In the genomic region with DNA sequence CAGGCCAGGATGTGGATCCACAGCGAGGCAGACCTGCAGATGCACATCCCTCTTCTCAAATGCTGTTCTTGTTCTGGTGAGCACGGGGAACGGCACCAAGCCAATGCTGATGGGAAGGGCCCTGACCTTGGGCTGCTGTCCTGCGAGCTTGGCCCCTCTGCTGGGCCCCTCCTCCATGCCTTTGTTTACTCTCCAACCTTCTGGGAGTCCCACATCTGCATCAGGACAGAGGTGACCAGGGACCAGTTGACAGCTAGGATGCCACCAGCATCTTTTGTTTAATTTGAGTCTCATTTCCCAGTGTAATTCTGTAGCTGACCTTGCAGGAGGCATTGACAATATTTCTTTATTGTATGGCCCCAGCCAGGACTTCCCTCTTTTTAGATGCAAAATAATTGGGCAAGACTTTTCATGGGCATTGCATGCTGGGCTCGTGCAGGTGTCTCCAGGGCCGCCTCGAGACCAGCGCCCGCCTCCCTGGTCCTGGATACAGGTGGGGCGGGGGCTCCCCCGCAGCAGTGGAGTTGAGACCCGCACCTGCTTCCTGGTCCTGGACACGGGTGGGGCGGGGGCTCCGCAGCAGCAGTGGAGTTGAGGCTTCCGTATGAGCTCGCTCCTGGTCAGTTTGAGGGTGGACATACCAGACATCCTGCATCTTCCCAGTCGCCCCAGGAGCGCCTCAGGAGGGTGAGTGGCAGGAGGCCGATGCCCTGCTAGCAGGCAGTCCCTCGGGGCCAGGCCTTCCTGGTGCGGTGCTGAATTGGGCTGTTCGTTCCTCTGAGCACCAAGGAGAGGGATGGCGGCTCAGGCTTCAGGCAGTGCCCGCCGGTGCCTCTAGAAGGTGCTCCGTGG, we compare ENCODE assay signal across 28 cellular contexts. TPM values are rescaled to one million over a fixed set of nuclear protein-coding genes. Genes with fewer than 3 reads are reported as not detected.
DNase-seq lines count a peak whose midpoint lies in the region; ATAC-seq, FAIRE-seq and TF ChIP-seq lines count a peak whose summit lies in the region.
"Had no signal": no experiment of that assay in that cellular context is flagged by ENCODE, and none has a peak within 500 bp of the region (broad histone marks: within the 10 kb centered on the region; RNA-seq: fewer than 3 reads in every experiment).

No MANE protein-coding gene starts in this region.

- no peak for TF ChIP-seq POLR2A in H1 (IDR thresholded peaks at IDR 0.05; ENCODE audit: control extremely low read depth in 1 of 2, low read depth in 2 of 2, low read length in 2 of 2)

- TF ChIP-seq RAD21 in H1 (IDR thresholded peaks at IDR 0.05 in 1 of 2, conservative IDR thresholded peaks at IDR 0.05 in 1 of 2; ENCODE audit: low read depth in 2 of 2, low read length in 2 of 2): no peak

- H2BK5ac ChIP-seq in H1 (ENCODE audit: low read depth, low read length): peak overlapping the region; percentile 48; the same call in 1 of the 2 replicates

- H4K20me1 ChIP-seq in H1 (replicated peaks in 1 of 2; ENCODE audit: control insufficient read depth in 1 of 2, insufficient read depth in 2 of 2, low read length in 2 of 2): peaks cover 41 to 65% of the 10 kb centered on the region in 2 experiments

- no peak overlapping the region for H4K8ac ChIP-seq in H1 (ENCODE audit: extremely low read depth, insufficient read depth, low read length)

- peaks cover 0 to 85% of the 10 kb centered on the region in 2 experiments; a peak in 2 of 4 replicates for H3K79me2 ChIP-seq in H1 (ENCODE audit: control insufficient read depth in 1 of 2, insufficient read depth in 2 of 2, low read length in 2 of 2)

- no peak overlapping the region for H3K4ac ChIP-seq in H1 (replicated peaks; ENCODE audit: insufficient read length, low read depth, low read length)

- peak overlapping the region; percentile 12 to 33 for H3K4me2 ChIP-seq in H1 (ENCODE audit: insufficient read depth in 1 of 2, low read depth in 2 of 2, low read length in 2 of 2)

- H3K14ac ChIP-seq in H1 (ENCODE audit: insufficient read length): no peak overlapping the region

- no peaks in the 10 kb centered on the region for H3K27me3 ChIP-seq in H1 (replicated peaks in 1 of 4; ENCODE audit: control insufficient read depth in 3 of 4, extremely low read depth in 1 of 4, insufficient read depth in 3 of 4, low read length in 3 of 4)
- H3K27me3 ChIP-seq in psoas muscle (ENCODE audit: insufficient read depth in 3 of 3, low read length in 2 of 3): no peaks in the 10 kb centered on the region
- H3K27me3 ChIP-seq: pancreas, uterus had no signal

- TF ChIP-seq CTCF in H1 (IDR thresholded peaks at IDR 0.05; ENCODE audit: control extremely low read depth in 1 of 3, insufficient read depth in 1 of 3, low read depth in 1 of 3, low read length in 3 of 3): no peak
- TF ChIP-seq CTCF in psoas muscle (IDR thresholded peaks at IDR 0.05): no peak

- H3K4me3 ChIP-seq in H1 (ENCODE audit: extremely low read depth in 1 of 4, insufficient read depth in 2 of 4, low read depth in 3 of 4, low read length in 4 of 4) (no peak overlapping the region), psoas muscle (peak overlapping the region; percentile 51)
- H3K4me3 ChIP-seq: pancreas, uterus had no signal

- H3K18ac ChIP-seq in H1 (ENCODE audit: extremely low read depth, low read length): no peak overlapping the region; the same call in 1 of the 2 replicates

- no peak overlapping the region for H2BK12ac ChIP-seq in H1 (ENCODE audit: low read depth, low read length)

- intact Hi-C loops in psoas muscle (cut with DNase I): no loop called here

- H3K9ac ChIP-seq in H1 (replicated peaks in 1 of 4; ENCODE audit: extremely low read depth in 1 of 4, low read depth in 3 of 4, low read length in 3 of 4): peak overlapping the region in 1 of 4 experiments; percentile 22; a peak in 1 of 7 replicates

- H2BK20ac ChIP-seq in H1 (ENCODE audit: low read length): no peak overlapping the region

- CTCF ChIA-PET in activated CD8-positive, alpha-beta memory T cell treated with anti-CD3 and anti-CD28 coated beads, Interleukin-2, amount 10 ng/mL, durations not matched to agents 7 days and 5 days (lab: Charles Lee): no interaction called here
- CTCF ChIA-PET in H1 (lab: Charles Lee; ENCODE audit: partially characterized antibody): interaction anchor here (0.6 to 2.9 kb wide), 13 partner anchors 8 to 280 kb away, joined by 3 to 17 read pairs (median 3); no protein-coding TSS in a partner anchor

- FAIRE-seq in H1 (lab: Jason Lieb, UNC): no peak
- FAIRE-seq: A204.1, HTR-8/SVneo, pancreas had no signal

- H2BK15ac ChIP-seq in H1 (ENCODE audit: low read length): no peak overlapping the region; the same call in 1 of the 2 replicates

- no peak overlapping the region for H4K91ac ChIP-seq in H1 (replicated peaks; ENCODE audit: insufficient read length, low read length)

- peaks cover 52% of the 10 kb centered on the region for H3K79me1 ChIP-seq in H1 (ENCODE audit: low read depth, low read length)

- H3K9me3 ChIP-seq in H1 (ENCODE audit: insufficient read depth in 2 of 2, low read depth in 1 of 2, low read length in 1 of 2) (no peaks in the 10 kb centered on the region), psoas muscle (no peaks in the 10 kb centered on the region)
- H3K9me3 ChIP-seq: pancreas, uterus had no signal

- H3K23ac ChIP-seq in H1 (ENCODE audit: insufficient read length): no peak overlapping the region

- no peaks in the 10 kb centered on the region for H3K36me3 Mint-ChIP-seq in activated CD8-positive, alpha-beta memory T cell treated with anti-CD3 and anti-CD28 coated beads, Interleukin-2, amount 10 ng/mL, durations not matched to agents 7 days and 5 days

- no peak overlapping the region for H4K5ac ChIP-seq in H1 (ENCODE audit: insufficient read length, low read depth, low read length)

- H3K56ac ChIP-seq in H1 (replicated peaks; ENCODE audit: insufficient read length, low read depth, low read length): no peak overlapping the region

- no peak for DNase-seq in activated CD8-positive, alpha-beta memory T cell treated with anti-CD3 and anti-CD28 coated beads, Interleukin-2, amount 10 ng/mL, durations not matched to agents 7 days and 5 days
- no peak for DNase-seq in activated CD8-positive, alpha-beta memory T cell treated with anti-CD3 and anti-CD28 coated beads, Interleukin-2, amount 50 U/mL, for 48 hours
- peak; percentile 36 for DNase-seq in MV-4-11 (lab: John Stamatoyannopoulos, UW)
- DNase-seq in H1 (ENCODE audit: low read depth in 1 of 2, low spot score in 2 of 2): no peak
- no peak for DNase-seq in psoas muscle
- DNase-seq in hypothalamus (lab: John Stamatoyannopoulos, UW): no peak
- no peak for DNase-seq in activated T-cell treated with anti-CD3 and anti-CD28 coated beads for 4 hours
- DNase-seq: activated CD4-positive, alpha-beta T cell treated with anti-CD3 and anti-CD28 coated beads for 48 hours; activated gamma-delta T cell treated with Interleukin-2 at 50 U/mL for 16 hours; activated naive CD8-positive, alpha-beta T cell treated with anti-CD3 and anti-CD28 coated beads, Interleukin-2, amount 10 ng/mL, durations not matched to agents 7 days and 5 days; activated T-cell treated with anti-CD3 and anti-CD28 coated beads, Interleukin-2, amount 50 U/mL, for 1 hour; aorta; CD4-positive, alpha-beta T cell; DMS79 treated with DMSO at 0.1 percent for 48 hours; GDM1; KBM-7; left colon; NCI-H1436; NCI-H2081; stimulated activated CD4-positive, alpha-beta T cell treated with anti-CD3 and anti-CD28 coated beads, Interleukin-2, amount 100 ng/mL, for 24 hours; stimulated activated naive CD8-positive, alpha-beta T cell treated with anti-CD3 and anti-CD28 coated beads, Interleukin-15, amount 100 ng/mL, for 72 hours; SW 1271; uterus had no signal

- H3K4me1 ChIP-seq in H1 (replicated peaks in 1 of 4; ENCODE audit: control insufficient read depth in 3 of 4, insufficient read depth in 4 of 4, low read length in 3 of 4) (peaks cover 6 to 47% (median 37%) of the 10 kb centered on the region in 4 experiments), psoas muscle (peaks cover 73% of the 10 kb centered on the region)

- H3K27ac ChIP-seq in H1 (ENCODE audit: low read depth, low read length) (no peak overlapping the region), psoas muscle (peak overlapping the region; percentile 92)
- H3K27ac ChIP-seq: pancreas, uterus, VCaP had no signal

- POLR2A ChIA-PET in H1 (lab: Charles Lee; ENCODE audit: partially characterized antibody): no interaction called here

- peaks cover 9% of the 10 kb centered on the region for H3K4me1 Mint-ChIP-seq in activated CD8-positive, alpha-beta memory T cell treated with anti-CD3 and anti-CD28 coated beads, Interleukin-2, amount 10 ng/mL, durations not matched to agents 7 days and 5 days

- peak; percentile 27 for ATAC-seq in activated CD8-positive, alpha-beta memory T cell treated with anti-CD3 and anti-CD28 coated beads, Interleukin-2, amount 10 ng/mL, durations not matched to agents 7 days and 5 days
- ATAC-seq in psoas muscle: no peak
- no peak for ATAC-seq in HG02973 (IDR thresholded peaks at IDR 0.05; ENCODE audit: unreplicated experiment)
- ATAC-seq: left colon; stimulated activated naive CD8-positive, alpha-beta T cell treated with anti-CD3 and anti-CD28 coated beads, Interleukin-15, amount 100 ng/mL, for 72 hours had no signal

- no peak overlapping the region for H3K27ac Mint-ChIP-seq in activated CD8-positive, alpha-beta memory T cell treated with anti-CD3 and anti-CD28 coated beads, Interleukin-2, amount 10 ng/mL, durations not matched to agents 7 days and 5 days
- H3K27ac Mint-ChIP-seq: activated naive CD8-positive, alpha-beta T cell treated with anti-CD3 and anti-CD28 coated beads, Interleukin-2, amount 10 ng/mL, durations not matched to agents 7 days and 5 days; CD4-positive, alpha-beta T cell; stimulated activated naive CD8-positive, alpha-beta T cell treated with anti-CD3 and anti-CD28 coated beads, Interleukin-15, amount 100 ng/mL, for 72 hours had no signal

- 85% methylated on average over 26 of the region's 27 CpGs; no CpG with 5 or more reads in 1 of the 2 experiments for WGBS in H1 (ENCODE audit: extremely low coverage in 1 of 2, insufficient coverage in 1 of 2, insufficient read length in 1 of 2, insufficient replicate concordance in 2 of 2, low coverage in 1 of 2, low lambda C conversion rate in 2 of 2, missing lambda C conversion rate in 1 of 2), 2 experiments
- WGBS in psoas muscle, 3 donors: 76 to 90% (median 80%) methylated on average over 25 to 27 of the region's 27 CpGs

- no peak overlapping the region for H3K4me3 Mint-ChIP-seq in activated CD8-positive, alpha-beta memory T cell treated with anti-CD3 and anti-CD28 coated beads, Interleukin-2, amount 10 ng/mL, durations not matched to agents 7 days and 5 days
- H3K4me3 Mint-ChIP-seq: activated naive CD8-positive, alpha-beta T cell treated with anti-CD3 and anti-CD28 coated beads, Interleukin-2, amount 10 ng/mL, durations not matched to agents 7 days and 5 days; CD4-positive, alpha-beta T cell; stimulated activated naive CD8-positive, alpha-beta T cell treated with anti-CD3 and anti-CD28 coated beads, Interleukin-15, amount 100 ng/mL, for 72 hours had no signal

- peak overlapping the region; percentile 78; the same call in 1 of the 2 replicates for H2AK5ac ChIP-seq in H1 (ENCODE audit: low read depth, low read length)

- no peak overlapping the region for H2BK120ac ChIP-seq in H1 (replicated peaks; ENCODE audit: low read depth, low read length)

- no peaks in the 10 kb centered on the region for H3K36me3 ChIP-seq in H1 (ENCODE audit: control insufficient read depth in 2 of 4, insufficient read depth in 4 of 4, low read length in 3 of 4)
- no peaks in the 10 kb centered on the region for H3K36me3 ChIP-seq in psoas muscle (ENCODE audit: insufficient read depth in 1 of 2, low read depth in 1 of 2)
- H3K36me3 ChIP-seq: pancreas, uterus had no signal

- H3K23me2 ChIP-seq in H1 (ENCODE audit: low read depth, low read length): no peaks in the 10 kb centered on the region

- H3K9me3 Mint-ChIP-seq in activated CD8-positive, alpha-beta memory T cell treated with anti-CD3 and anti-CD28 coated beads, Interleukin-2, amount 10 ng/mL, durations not matched to agents 7 days and 5 days (ENCODE audit: low read depth): no peaks in the 10 kb centered on the region
- H3K9me3 Mint-ChIP-seq: activated naive CD8-positive, alpha-beta T cell treated with anti-CD3 and anti-CD28 coated beads, Interleukin-2, amount 10 ng/mL, durations not matched to agents 7 days and 5 days; CD4-positive, alpha-beta T cell; stimulated activated naive CD8-positive, alpha-beta T cell treated with anti-CD3 and anti-CD28 coated beads, Interleukin-15, amount 100 ng/mL, for 72 hours had no signal

- no peaks in the 10 kb centered on the region for H3K27me3 Mint-ChIP-seq in activated CD8-positive, alpha-beta memory T cell treated with anti-CD3 and anti-CD28 coated beads, Interleukin-2, amount 10 ng/mL, durations not matched to agents 7 days and 5 days
- H3K27me3 Mint-ChIP-seq: activated naive CD8-positive, alpha-beta T cell treated with anti-CD3 and anti-CD28 coated beads, Interleukin-2, amount 10 ng/mL, durations not matched to agents 7 days and 5 days; CD4-positive, alpha-beta T cell; stimulated activated naive CD8-positive, alpha-beta T cell treated with anti-CD3 and anti-CD28 coated beads, Interleukin-15, amount 100 ng/mL, for 72 hours had no signal

- TF ChIP-seq EP300 in H1 (IDR thresholded peaks at IDR 0.05; ENCODE audit: borderline replicate concordance in 1 of 2, low read depth in 2 of 2, low read length in 2 of 2): no peak

- H2AFZ ChIP-seq in H1 (ENCODE audit: low read length): no peak overlapping the region

RNA-seq across cellular contexts. Expression of gene PACS2, which starts 11.4 kb away (rescaled TPM):
- 10 to 100 TPM; 27.8 to 40.2 TPM for total RNA-seq in activated CD8-positive, alpha-beta memory T cell treated with anti-CD3 and anti-CD28 coated beads, Interleukin-2, amount 10 ng/mL, durations not matched to agents 7 days and 5 days
- total RNA-seq in H1 (2021; fragmentation: NEBNext Ultra II Directional; extraction: Animal tissue kit (Norgen Biotek cat#: 25700)): 62.3 and 62.8 TPM in 2 replicates
- 38.0 and 65.4 TPM in 2 replicates for polyA plus RNA-seq in H1 (2011; rRNA removed)
- 57.3 TPM for polyA plus RNA-seq in H1 (2011; cell fraction: cytosol; rRNA removed)
- polyA plus RNA-seq in H1 (2011; cell fraction: nucleus; rRNA removed): 306 TPM
- polyA plus RNA-seq in H1 (2012, experiment 1 of 2): 54.5 to 72.8 TPM (median 68.7 TPM) in 4 replicates
- 42.3 TPM for polyA plus RNA-seq in H1 (2012, experiment 2 of 2)
- polyA plus RNA-seq in H1 (2013, experiment 1 of 2): 35.8 TPM
- 33.2 TPM for polyA plus RNA-seq in H1 (2013, experiment 2 of 2)
- polyA minus RNA-seq in H1 (2011; rRNA and poly(A)+ RNA removed): 28.2 and 33.0 TPM in 2 replicates
- 49.0 TPM for polyA minus RNA-seq in H1 (2011; cell fraction: cytosol; rRNA and poly(A)+ RNA removed)
- 88.7 TPM for polyA minus RNA-seq in H1 (2011; cell fraction: nucleus; rRNA and poly(A)+ RNA removed)
- total RNA-seq in psoas muscle: 10 to 100 TPM; 67.8 to 79.1 (median 75.3) TPM
- polyA plus RNA-seq in psoas muscle: 10 to 100 TPM; 57.1 to 83.1 (median 65.1) TPM

RNA-seq across cellular contexts. Expression of gene BRF1, which starts 25.1 kb away (rescaled TPM):
- total RNA-seq in activated CD8-positive, alpha-beta memory T cell treated with anti-CD3 and anti-CD28 coated beads, Interleukin-2, amount 10 ng/mL, durations not matched to agents 7 days and 5 days: 10 to 100 TPM; 32.2 to 51.8 TPM
- total RNA-seq in H1 (2021; fragmentation: NEBNext Ultra II Directional; extraction: Animal tissue kit (Norgen Biotek cat#: 25700)): 18.3 and 18.5 TPM in 2 replicates
- polyA plus RNA-seq in H1 (2011; rRNA removed): 7.7 and 12.5 TPM in 2 replicates
- polyA plus RNA-seq in H1 (2011; cell fraction: cytosol; rRNA removed): 11.1 TPM
- polyA plus RNA-seq in H1 (2011; cell fraction: nucleus; rRNA removed): 32.8 TPM
- 11.4 to 15.6 TPM (median 13.1 TPM) in 4 replicates for polyA plus RNA-seq in H1 (2012, experiment 1 of 2)
- polyA plus RNA-seq in H1 (2012, experiment 2 of 2): 7.8 TPM
- 9.6 TPM for polyA plus RNA-seq in H1 (2013, experiment 1 of 2)
- polyA plus RNA-seq in H1 (2013, experiment 2 of 2): 8.4 TPM
- 10.3 and 11.4 TPM in 2 replicates for polyA minus RNA-seq in H1 (2011; rRNA and poly(A)+ RNA removed)
- 15.4 TPM for polyA minus RNA-seq in H1 (2011; cell fraction: cytosol; rRNA and poly(A)+ RNA removed)
- 35.1 TPM for polyA minus RNA-seq in H1 (2011; cell fraction: nucleus; rRNA and poly(A)+ RNA removed)
- 10 to 100 TPM; 17.1 to 26.2 (median 20.9) TPM for total RNA-seq in psoas muscle
- polyA plus RNA-seq in psoas muscle: 10 to 100 TPM; 12.9 to 15.3 (median 13.4) TPM
